ENCODE assay signal across 23 cellular contexts in genomic region chr20:55488593-55488992, GRCh38.
"Had no signal": no experiment of that assay in that cellular context is flagged by ENCODE, and none has a peak within 500 bp of the region (broad histone marks: within the 10 kb centered on the region; RNA-seq: fewer than 3 reads in every experiment).

No MANE protein-coding gene starts in this region.

- H3K4me3 ChIP-seq: cardiac muscle cell, colonic mucosa, gastroesophageal sphincter, right lobe of liver, tibial nerve had no signal

- ATAC-seq: activated CD8-positive, alpha-beta T cell treated with anti-CD3 and anti-CD28 coated beads for 36 hours; activated naive CD4-positive, alpha-beta T cell treated with anti-CD3 and anti-CD28 coated beads, Interleukin-2, amount 50 U/mL, for 72 hours; gastroesophageal sphincter; left ventricle myocardium superior; right lobe of liver had no signal

- DNase-seq: activated B cell treated with CpG ODN at 0.5 μM for 24 hours; activated CD4-positive, alpha-beta T cell treated with anti-CD3 and anti-CD28 coated beads, Interleukin-2, amount 50 U/mL, for 1 hour; activated CD8-positive, alpha-beta T cell treated with anti-CD3 and anti-CD28 coated beads for 36 hours; activated naive CD4-positive, alpha-beta T cell; activated T-cell treated with anti-CD3 and anti-CD28 coated beads, Interleukin-2, amount 50 U/mL, for 48 hours; cerebellar nuclear complex; colonic mucosa; effector CD8-positive, alpha-beta T cell; hippocampal formation; immature natural killer cell; kidney; left ventricle myocardium superior; naive B cell; nephron progenitor cell; right lobe of liver; stimulated activated CD4-positive, alpha-beta T cell treated with anti-CD3 and anti-CD28 coated beads, Interleukin-2, amount 100 ng/mL, for 48 hours; stimulated activated naive CD4-positive, alpha-beta T cell treated with Interleukin-2 at 50 U/mL for 16 hours; T-helper 1 cell had no signal

- H3K27ac ChIP-seq: cardiac muscle cell, colonic mucosa, gastroesophageal sphincter, neutrophil, right lobe of liver, tibial nerve had no signal
